ENCODE assay signal across 17 cellular contexts in genomic region chr2:40339026-40339425, GRCh38.
"Had no signal": no experiment of that assay in that cellular context is flagged by ENCODE, and none has a peak within 500 bp of the region (broad histone marks: within the 10 kb centered on the region; RNA-seq: fewer than 3 reads in every experiment).

No MANE protein-coding gene starts in this region.

- H3K36me3 Mint-ChIP-seq: naive thymus-derived CD4-positive, alpha-beta T cell had no signal

- H3K27me3 Mint-ChIP-seq: naive thymus-derived CD4-positive, alpha-beta T cell had no signal

- H3K4me1 Mint-ChIP-seq: naive thymus-derived CD4-positive, alpha-beta T cell had no signal

- H3K27ac ChIP-seq: coronary artery, dorsolateral prefrontal cortex, esophagus muscularis mucosa, foreskin keratinocyte, gastroesophageal sphincter, heart left ventricle, left lung, lower lobe of right lung had no signal

- H3K4me3 ChIP-seq: coronary artery, dorsolateral prefrontal cortex, esophagus muscularis mucosa, gastroesophageal sphincter, heart left ventricle, left lung, lower lobe of right lung had no signal

- H3K36me3 ChIP-seq: esophagus muscularis mucosa, gastroesophageal sphincter, heart left ventricle, left lung, lower lobe of right lung had no signal

- H3K4me3 Mint-ChIP-seq: naive thymus-derived CD4-positive, alpha-beta T cell had no signal

- H3K4me1 ChIP-seq: foreskin keratinocyte, left lung, lower lobe of right lung had no signal

- ATAC-seq: foreskin keratinocyte; gastroesophageal sphincter; heart left ventricle; left cardiac atrium; left lung; left ventricle myocardium superior; lower lobe of right lung; naive thymus-derived CD4-positive, alpha-beta T cell had no signal

- H3K9me3 ChIP-seq: esophagus muscularis mucosa, gastroesophageal sphincter, heart left ventricle, left lung, lower lobe of right lung had no signal

- H3K27ac Mint-ChIP-seq: naive thymus-derived CD4-positive, alpha-beta T cell had no signal

- H3K27me3 ChIP-seq: dorsolateral prefrontal cortex, esophagus muscularis mucosa, foreskin keratinocyte, gastroesophageal sphincter, heart left ventricle, left lung had no signal

- DNase-seq: dermis blood vessel endothelial cell; dorsolateral prefrontal cortex; effector CD4-positive, alpha-beta T cell; effector memory CD4-positive, alpha-beta T cell; foreskin keratinocyte; heart left ventricle; hippocampal formation; left cardiac atrium; left lung; left ventricle myocardium superior; lower lobe of right lung; mesenchymal stem cell; midbrain; naive thymus-derived CD4-positive, alpha-beta T cell had no signal
